ENCODE assay signal across 9 cellular contexts in genomic region chr1:1434812-1435093, GRCh38. TPM values are rescaled to one million over a fixed set of nuclear protein-coding genes. Genes with fewer than 3 reads are reported as not detected.
A peak's percentile ranks its signal among the peaks of the same experiment; 100 is the strongest.
DNase-seq lines count a peak whose midpoint lies in the region; ATAC-seq, FAIRE-seq and TF ChIP-seq lines count a peak whose summit lies in the region.
"Had no signal": no experiment of that assay in that cellular context is flagged by ENCODE, and none has a peak within 500 bp of the region (broad histone marks: within the 10 kb centered on the region; RNA-seq: fewer than 3 reads in every experiment).

No MANE protein-coding gene starts in this region.

- H4K20me1 ChIP-seq in PC-3 (ENCODE audit: low read length), result no peaks in the 10 kb centered on the region

- FAIRE-seq in pancreas (lab: Jason Lieb, UNC) (no peak), small intestine (lab: Jason Lieb, UNC) (no peak)

- DNase-seq in CD4-positive, CD25-positive, alpha-beta regulatory T cell, result no peak
- DNase-seq in PC-3 (no peak), epithelial cell of prostate (ENCODE audit: low read depth, low spot score) (no peak), pancreas (no peak), NCI-H524 (lab: John Stamatoyannopoulos, UW) (no peak), small intestine (no peak), HFFc6 (no peak), NCI-H446 treated with DMSO at 0.1 percent for 48 hours (lab: John Stamatoyannopoulos, UW) (no peak)

- CTCF ChIA-PET in PC-3 (lab: Charles Lee), result no interaction called here

- no peak overlapping the region for H2AFZ ChIP-seq in PC-3 (ENCODE audit: low read length)

- H3K27ac ChIP-seq in CD4-positive, CD25-positive, alpha-beta regulatory T cell (ENCODE audit: insufficient read depth, low read length, poor library complexity, severe bottlenecking), result no peak overlapping the region
- H3K27ac ChIP-seq in PC-3 (ENCODE audit: low read length) (no peak overlapping the region), epithelial cell of prostate (peak overlapping the region; percentile 93), pancreas (peak overlapping the region; percentile 81 to 96 (median 92)), small intestine (ENCODE audit: low read depth in 1 of 2, low read length in 1 of 2) (peak overlapping the region in 1 of 2 donors; percentile 91)

- POLR2A ChIA-PET in PC-3 (lab: Charles Lee; ENCODE audit: unreplicated experiment), result no interaction called here

- BruUV-seq in PC-3 (replicated peaks; lab: Mats Ljungman, UMichigan), result no TSS peak

- H3K4me1 Mint-ChIP-seq in CD4-positive, CD25-positive, alpha-beta regulatory T cell, result peaks cover 0 to 3% (median 0%) of the 10 kb centered on the region in 4 donors
- peaks cover 5% of the 10 kb centered on the region; the same call in 1 of the 2 replicates for H3K4me1 Mint-ChIP-seq in HFFc6 (ENCODE audit: low read depth)

- TF ChIP-seq CTCF in PC-3 (conservative IDR thresholded peaks at IDR 0.05; ENCODE audit: low read depth, low read length) (no peak), pancreas (IDR thresholded peaks at IDR 0.05) (no peak), HFFc6 (IDR thresholded peaks at IDR 0.05) (no peak)

- intact Hi-C loops in PC-3 (cut with micrococcal nuclease), result no loop called here
- intact Hi-C loops in pancreas (cut with DNase I), result loop anchor here in 1 of 3 donors (5.0 kb wide), 1 partner anchor 32 kb away; no protein-coding TSS in a partner anchor

- H3K9me3 ChIP-seq in CD4-positive, CD25-positive, alpha-beta regulatory T cell (ENCODE audit: control insufficient read depth in 2 of 2, low read length in 2 of 2), result no peaks in the 10 kb centered on the region
- H3K9me3 ChIP-seq in PC-3 (ENCODE audit: low read length), result no peaks in the 10 kb centered on the region
- no peaks in the 10 kb centered on the region for H3K9me3 ChIP-seq in pancreas
- no peaks in the 10 kb centered on the region for H3K9me3 ChIP-seq in small intestine (ENCODE audit: control insufficient read depth, low read depth)

- H3K9ac ChIP-seq in PC-3 (ENCODE audit: low read length), result no peak overlapping the region

- H3K4me1 ChIP-seq in CD4-positive, CD25-positive, alpha-beta regulatory T cell (ENCODE audit: control insufficient read depth, insufficient read depth, low read length, poor library complexity, severe bottlenecking), result peaks cover 11% of the 10 kb centered on the region
- H3K4me1 ChIP-seq in PC-3 (ENCODE audit: insufficient read depth, low read length) (peaks cover 48% of the 10 kb centered on the region), pancreas (peaks cover 31 to 73% (median 55%) of the 10 kb centered on the region in 3 donors), small intestine (ENCODE audit: control insufficient read depth in 2 of 2, insufficient read depth in 1 of 2, low read depth in 1 of 2, low read length in 1 of 2) (peaks cover 0 to 6% of the 10 kb centered on the region in 2 donors)

- H3K4me3 Mint-ChIP-seq in CD4-positive, CD25-positive, alpha-beta regulatory T cell, result peak overlapping the region in 3 of 4 donors; percentile 36 to 75 (median 68)
- no peak overlapping the region for H3K4me3 Mint-ChIP-seq in HFFc6

- no peak overlapping the region for H3K4me3 ChIP-seq in CD4-positive, CD25-positive, alpha-beta regulatory T cell (ENCODE audit: low read depth, low read length)
- H3K4me3 ChIP-seq in PC-3 (ENCODE audit: low read length), result no peak overlapping the region
- peak overlapping the region in 1 of 4 donors; percentile 76 for H3K4me3 ChIP-seq in pancreas
- H3K4me3 ChIP-seq in small intestine (ENCODE audit: low read depth in 1 of 2, low read length in 2 of 2), result no peak overlapping the region

- H3K27ac Mint-ChIP-seq in CD4-positive, CD25-positive, alpha-beta regulatory T cell, result no peak overlapping the region
- H3K27ac Mint-ChIP-seq in HFFc6, result no peak overlapping the region

- H3K36me3 ChIP-seq in CD4-positive, CD25-positive, alpha-beta regulatory T cell (ENCODE audit: control insufficient read depth, insufficient read depth, low read length), result no peaks in the 10 kb centered on the region
- H3K36me3 ChIP-seq in PC-3 (ENCODE audit: low read depth, low read length) (no peaks in the 10 kb centered on the region), pancreas (no peaks in the 10 kb centered on the region), small intestine (ENCODE audit: control insufficient read depth in 2 of 2, insufficient read depth in 2 of 2, low read length in 2 of 2) (no peaks in the 10 kb centered on the region)

- no peaks in the 10 kb centered on the region for H3K9me3 Mint-ChIP-seq in CD4-positive, CD25-positive, alpha-beta regulatory T cell
- H3K9me3 Mint-ChIP-seq in HFFc6, result no peaks in the 10 kb centered on the region

- H3K4me2 ChIP-seq in PC-3 (ENCODE audit: low read length), result peak overlapping the region; percentile 90; the same call in 1 of the 2 replicates

- 62 to 71% methylated on average over 3 of the region's 3 CpGs for WGBS in pancreas, 2 donors
- 59 to 94% (median 65%) methylated on average over 3 of the region's 3 CpGs for WGBS in small intestine, 3 donors

- no peaks in the 10 kb centered on the region for H3K36me3 Mint-ChIP-seq in CD4-positive, CD25-positive, alpha-beta regulatory T cell
- no peaks in the 10 kb centered on the region for H3K36me3 Mint-ChIP-seq in HFFc6 (ENCODE audit: low read depth)

- no peak for ATAC-seq in CD4-positive, CD25-positive, alpha-beta regulatory T cell (ENCODE audit: low read depth in 2 of 2)
- ATAC-seq in PC-3, result no peak
- no peak for ATAC-seq in pancreas

- peaks cover 20% of the 10 kb centered on the region for H3K27me3 Mint-ChIP-seq in CD4-positive, CD25-positive, alpha-beta regulatory T cell
- peaks cover 4% of the 10 kb centered on the region; the same call in 1 of the 2 replicates for H3K27me3 Mint-ChIP-seq in HFFc6 (ENCODE audit: insufficient read depth)

- H3F3A ChIP-seq in PC-3 (ENCODE audit: low read length, unreplicated experiment), result no peaks in the 10 kb centered on the region

- peaks cover 13% of the 10 kb centered on the region for H3K79me2 ChIP-seq in PC-3 (ENCODE audit: low read length)

- H3K27me3 ChIP-seq in CD4-positive, CD25-positive, alpha-beta regulatory T cell (ENCODE audit: control insufficient read depth, insufficient read depth, low read length), result peaks cover 4% of the 10 kb centered on the region
- H3K27me3 ChIP-seq in PC-3 (ENCODE audit: low read length) (no peaks in the 10 kb centered on the region), pancreas (no peaks in the 10 kb centered on the region), small intestine (ENCODE audit: control insufficient read depth in 2 of 2, insufficient read depth in 2 of 2, low read length in 2 of 2) (no peaks in the 10 kb centered on the region)

- no peaks in the 10 kb centered on the region for H3K9me2 ChIP-seq in PC-3 (replicated peaks; ENCODE audit: low read length)

RNA-seq across cellular contexts. Expression of gene VWA1, which starts 0.7 kb away (rescaled TPM):
- total RNA-seq in CD4-positive, CD25-positive, alpha-beta regulatory T cell, result not detected
- polyA plus RNA-seq in CD4-positive, CD25-positive, alpha-beta regulatory T cell, result not detected
- total RNA-seq in PC-3 (2014; rRNA removed) (59.1 and 74.5 TPM in 2 replicates), pancreas (100 to 1,000 TPM in 2 of 6 donors, 10 to 100 TPM in 4; 25.4 to 138 (median 52.9) TPM)
- polyA plus RNA-seq in pancreas (10 to 100 TPM; 53.3 to 58.7 TPM), small intestine (10 to 100 TPM in 1 of 3 donors, 1 to 10 TPM in 1, under 1 TPM in 1; 0.67 to 12.7 (median 1.1) TPM)
- under 1 TPM in 5 of 6 experiments, not detected in 1; 0.12 to 0.33 (median 0.24) TPM for total RNA-seq in HFFc6 (2021; fragmentation: NEBNext Ultra II Directional; extraction: Animal tissue kit (Norgen Biotek cat#: 25700))

RNA-seq across cellular contexts. Expression of gene ANKRD65, which starts 13.7 kb away (rescaled TPM):
- total RNA-seq in CD4-positive, CD25-positive, alpha-beta regulatory T cell, result not detected
- polyA plus RNA-seq in CD4-positive, CD25-positive, alpha-beta regulatory T cell, result under 1 TPM in 1 of 4 donors, not detected in 3; 0.14 TPM
- 0.18 and 1.1 TPM in 2 replicates for total RNA-seq in PC-3 (2014; rRNA removed)
- total RNA-seq in pancreas, result 10 to 100 TPM in 3 of 6 donors, 1 to 10 TPM in 3; 2.3 to 16.1 (median 10.7) TPM
- polyA plus RNA-seq in pancreas, result 10 to 100 TPM; 22.1 to 41.8 TPM
- 1 to 10 TPM; 1.1 to 1.7 (median 1.4) TPM for polyA plus RNA-seq in small intestine
- total RNA-seq in HFFc6 (2021; fragmentation: NEBNext Ultra II Directional; extraction: Animal tissue kit (Norgen Biotek cat#: 25700)), result under 1 TPM in 2 of 6 experiments, not detected in 4; 0.14 TPM
- total RNA-seq: Daoy had no signal

RNA-seq across cellular contexts. Expression of gene ATAD3C, which starts 14.7 kb away (rescaled TPM):
- 3.4 TPM for total RNA-seq in CD4-positive, CD25-positive, alpha-beta regulatory T cell
- 1 to 10 TPM in 3 of 4 donors, under 1 TPM in 1; 0.65 to 4.2 (median 2.3) TPM for polyA plus RNA-seq in CD4-positive, CD25-positive, alpha-beta regulatory T cell
- total RNA-seq in PC-3 (2014; rRNA removed), result 0.29 and 1.4 TPM in 2 replicates
- 1 to 10 TPM; 2.4 to 9.5 (median 5.8) TPM for total RNA-seq in pancreas
- polyA plus RNA-seq in pancreas, result 10 to 100 TPM; 11.4 to 22.0 TPM
- under 1 TPM in 2 of 3 donors, not detected in 1; 0.27 to 0.66 TPM for polyA plus RNA-seq in small intestine
- under 1 TPM in 1 of 6 experiments, not detected in 5; 0.09 TPM for total RNA-seq in HFFc6 (2021; fragmentation: NEBNext Ultra II Directional; extraction: Animal tissue kit (Norgen Biotek cat#: 25700))

RNA-seq across cellular contexts. Expression of gene MRPL20, which starts 27.7 kb away (rescaled TPM):
- 83.4 TPM for total RNA-seq in CD4-positive, CD25-positive, alpha-beta regulatory T cell
- polyA plus RNA-seq in CD4-positive, CD25-positive, alpha-beta regulatory T cell, result 100 to 1,000 TPM; 162 to 188 (median 178) TPM
- total RNA-seq in PC-3 (2014; rRNA removed), result 439 and 506 TPM in 2 replicates
- 10 to 100 TPM; 42.1 to 71.8 (median 49.1) TPM for total RNA-seq in pancreas
- 100 to 1,000 TPM in 1 of 2 donors, 10 to 100 TPM in 1; 69.0 to 121 TPM for polyA plus RNA-seq in pancreas
- 100 to 1,000 TPM; 162 to 221 (median 172) TPM for polyA plus RNA-seq in small intestine
- total RNA-seq in HFFc6 (2021; fragmentation: NEBNext Ultra II Directional; extraction: Animal tissue kit (Norgen Biotek cat#: 25700)), result 100 to 1,000 TPM; 131 to 154 (median 141) TPM

RNA-seq across cellular contexts. Expression of gene CCNL2, which starts 35.6 kb away (rescaled TPM):
- 287 TPM for total RNA-seq in CD4-positive, CD25-positive, alpha-beta regulatory T cell
- 10 to 100 TPM; 17.6 to 24.6 (median 21.4) TPM for polyA plus RNA-seq in CD4-positive, CD25-positive, alpha-beta regulatory T cell
- total RNA-seq in PC-3 (2014; rRNA removed) (356 and 385 TPM in 2 replicates), pancreas (100 to 1,000 TPM in 1 of 6 donors, 10 to 100 TPM in 5; 49.2 to 124 (median 77.1) TPM)
- polyA plus RNA-seq in pancreas (100 to 1,000 TPM; 270 to 409 TPM), small intestine (100 to 1,000 TPM in 2 of 3 donors, 10 to 100 TPM in 1; 71.9 to 222 (median 175) TPM)
- 100 to 1,000 TPM in 5 of 6 experiments, 10 to 100 TPM in 1; 96.2 to 115 (median 104) TPM for total RNA-seq in HFFc6 (2021; fragmentation: NEBNext Ultra II Directional; extraction: Animal tissue kit (Norgen Biotek cat#: 25700))

Comparison
In these comparisons a context has a peak if more than half of its experiments do, and no peak if none do; other contexts are left out.
1. H3K27ac ChIP-seq: peak in epithelial cell of prostate (single experiment) and pancreas (4 of 4); none in CD4-positive, CD25-positive, alpha-beta regulatory T cell (single experiment) and PC-3 (single experiment).
2. RNA of gene VWA1, which starts 0.7 kb away (total RNA-seq): 59.1 to 74.5 TPM in PC-3 and 25.4 to 138 TPM in pancreas; 0.12 to 0.33 TPM in HFFc6 and not detected in CD4-positive, CD25-positive, alpha-beta regulatory T cell (single experiment); every median in the first group is over 10 times any median in the second.